In the genomic region with DNA sequence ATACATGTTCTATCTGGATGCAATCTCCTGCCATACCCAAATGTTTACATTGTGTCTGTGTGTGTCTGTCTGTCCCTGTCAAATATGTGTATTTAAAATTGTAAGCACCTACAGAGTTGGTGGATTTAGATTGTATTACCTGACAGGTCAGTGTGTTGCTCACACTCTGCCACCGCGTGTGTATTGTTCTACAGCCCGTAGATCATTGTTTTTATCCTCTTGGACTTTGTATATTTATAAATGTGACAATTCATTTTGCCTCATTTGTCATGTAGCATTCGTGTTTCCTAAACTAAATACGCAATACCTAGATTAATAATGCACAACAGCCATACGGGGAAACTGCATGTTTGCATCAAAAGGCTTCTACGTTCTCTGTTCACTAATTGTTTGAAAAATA, we compare ENCODE assay signal across 8 cellular contexts. TPM values are rescaled to one million over a fixed set of nuclear protein-coding genes. Genes with fewer than 3 reads are reported as not detected.
A peak's percentile ranks its signal among the peaks of the same experiment; 100 is the strongest.
DNase-seq lines count a peak whose midpoint lies in the region; ATAC-seq and TF ChIP-seq lines count a peak whose summit lies in the region.

No MANE protein-coding gene starts in this region.

- H4K20me1 ChIP-seq in GM23248 (ENCODE audit: insufficient read depth) (no peaks in the 10 kb centered on the region), smooth muscle cell (ENCODE audit: low read depth) (no peaks in the 10 kb centered on the region)

- H2AFZ ChIP-seq in GM23248 (peak overlapping the region; percentile 95), smooth muscle cell (ENCODE audit: low read depth) (peak overlapping the region; percentile 99)

- H3K4me1 Mint-ChIP-seq in T-helper 2 cell treated with Interferon-gamma antibody and Interleukin-4, amounts not matched to agents 5 μg/mL and 100 μg/mL, for 36 hours (ENCODE audit: low read depth): peaks cover 13% of the 10 kb centered on the region

- peak overlapping the region; percentile 96 for H3K27ac Mint-ChIP-seq in T-helper 2 cell treated with Interferon-gamma antibody and Interleukin-4, amounts not matched to agents 5 μg/mL and 100 μg/mL, for 36 hours

- H3F3A ChIP-seq in GM23248 (ENCODE audit: insufficient read depth): no peaks in the 10 kb centered on the region
- H3F3A ChIP-seq in smooth muscle cell (ENCODE audit: low read depth): no peaks in the 10 kb centered on the region

- H3K4me3 Mint-ChIP-seq in T-helper 2 cell treated with Interferon-gamma antibody and Interleukin-4, amounts not matched to agents 5 μg/mL and 100 μg/mL, for 36 hours: peak overlapping the region; percentile 96

- ATAC-seq in right cardiac atrium (no peak), HG02870 (IDR thresholded peaks at IDR 0.05; ENCODE audit: unreplicated experiment) (no peak)

- no peaks in the 10 kb centered on the region for H3K36me3 Mint-ChIP-seq in T-helper 2 cell treated with Interferon-gamma antibody and Interleukin-4, amounts not matched to agents 5 μg/mL and 100 μg/mL, for 36 hours (ENCODE audit: low read depth)

- no peak for DNase-seq in GM23248
- no peak for DNase-seq in T-helper 2 cell treated with Interferon-gamma antibody and Interleukin-4, amounts not matched to agents 5 μg/mL and 100 μg/mL, for 36 hours (ENCODE audit: low spot score)
- no peak for DNase-seq in right cardiac atrium
- DNase-seq in smooth muscle cell (lab: John Stamatoyannopoulos, UW; ENCODE audit: unreplicated experiment): no peak
- DNase-seq in 8988T: no peak
- DNase-seq in NCI-H774 (lab: John Stamatoyannopoulos, UW): no peak
- DNase-seq in AG08395 (ENCODE audit: low spot score): no peak

- WGBS in GM23248 (ENCODE audit: low coverage in 1 of 2, low lambda C conversion rate in 2 of 2, missing lambda C conversion rate in 2 of 2), 2 experiments: 1 to 2% methylated on average over 7 of the region's 7 CpGs
- 14% methylated on average over 7 of the region's 7 CpGs for WGBS in right cardiac atrium
- 26% methylated on average over 7 of the region's 7 CpGs for WGBS in smooth muscle cell (ENCODE audit: low lambda C conversion rate)

- no peaks in the 10 kb centered on the region for H3K27me3 Mint-ChIP-seq in T-helper 2 cell treated with Interferon-gamma antibody and Interleukin-4, amounts not matched to agents 5 μg/mL and 100 μg/mL, for 36 hours (ENCODE audit: low read depth)

- H3K9me3 Mint-ChIP-seq in T-helper 2 cell treated with Interferon-gamma antibody and Interleukin-4, amounts not matched to agents 5 μg/mL and 100 μg/mL, for 36 hours: no peaks in the 10 kb centered on the region

- no peaks in the 10 kb centered on the region for H3K9me2 ChIP-seq in GM23248 (ENCODE audit: insufficient read depth)

- H3K4me3 ChIP-seq in GM23248: peak overlapping the region; percentile 97
- H3K4me3 ChIP-seq in right cardiac atrium (ENCODE audit: low read length): peak overlapping the region; percentile 87
- H3K4me3 ChIP-seq in smooth muscle cell: peak overlapping the region; percentile 61

- no peaks in the 10 kb centered on the region for H3K27me3 ChIP-seq in GM23248 (replicated peaks; ENCODE audit: insufficient read depth)
- no peaks in the 10 kb centered on the region for H3K27me3 ChIP-seq in right cardiac atrium (ENCODE audit: control insufficient read depth, insufficient read depth)
- no peaks in the 10 kb centered on the region for H3K27me3 ChIP-seq in smooth muscle cell (ENCODE audit: low read depth)

- in situ Hi-C loops in GM23248 (cut with MboI): no loop called here

- H3K79me2 ChIP-seq in GM23248 (ENCODE audit: insufficient read depth) (peaks cover 12% of the 10 kb centered on the region), smooth muscle cell (ENCODE audit: low read depth) (no peaks in the 10 kb centered on the region)

- no peaks in the 10 kb centered on the region for H3K36me3 ChIP-seq in GM23248 (ENCODE audit: low read depth)
- no peaks in the 10 kb centered on the region for H3K36me3 ChIP-seq in smooth muscle cell (ENCODE audit: low read depth)

- TF ChIP-seq CTCF in smooth muscle cell (IDR thresholded peaks at IDR 0.05; ENCODE audit: borderline replicate concordance, insufficient read depth, poor library complexity, severe bottlenecking): no peak

- peaks cover 9% of the 10 kb centered on the region for H3K4me1 ChIP-seq in GM23248 (ENCODE audit: insufficient read depth)
- peaks cover 4% of the 10 kb centered on the region for H3K4me1 ChIP-seq in right cardiac atrium (ENCODE audit: control insufficient read depth, insufficient read depth, low read length)
- peaks cover 4% of the 10 kb centered on the region for H3K4me1 ChIP-seq in smooth muscle cell (ENCODE audit: low read depth)

- H3K9me3 ChIP-seq in GM23248 (ENCODE audit: low read depth) (no peaks in the 10 kb centered on the region), right cardiac atrium (ENCODE audit: control insufficient read depth, low read length) (no peaks in the 10 kb centered on the region), smooth muscle cell (replicated peaks; ENCODE audit: low read depth) (no peaks in the 10 kb centered on the region)

- peak overlapping the region; percentile 90 for H3K9ac ChIP-seq in GM23248
- H3K9ac ChIP-seq in smooth muscle cell (ENCODE audit: low read depth): peak overlapping the region; percentile 30

- H3K4me2 ChIP-seq in GM23248 (ENCODE audit: unreplicated experiment) (peak overlapping the region; percentile 93), smooth muscle cell (peak overlapping the region; percentile 86)

- H3K27ac ChIP-seq in GM23248: peak overlapping the region; percentile 66
- no peak overlapping the region for H3K27ac ChIP-seq in right cardiac atrium (ENCODE audit: low read length)
- H3K27ac ChIP-seq in smooth muscle cell (ENCODE audit: low read depth): peak overlapping the region; percentile 27

- intact Hi-C loops in right cardiac atrium (cut with DNase I): loop anchor here in 2 of 4 donors (5.0 kb wide), 1 partner anchor 160 kb away; the partner anchor contains the start of gene RWDD3 (in 2 of the 2)

RNA-seq across cellular contexts. Expression of gene ALG14, which starts 0.6 kb away (rescaled TPM):
- total RNA-seq in GM23248 (2014; rRNA removed; shearing (Covaris generic)): 1.8 and 13.0 TPM in 2 replicates
- 12.1 and 13.5 TPM in 2 replicates for polyA plus RNA-seq in GM23248 (2016; fragmentation: Nextera tagmentation; extraction: Ambion mirVana)
- 1 to 10 TPM; 3.4 to 7.4 (median 3.7) TPM for total RNA-seq in right cardiac atrium
- 0.97 TPM for polyA plus RNA-seq in right cardiac atrium
- 1.4 and 2.4 TPM in 2 replicates for total RNA-seq in smooth muscle cell
- polyA plus RNA-seq in smooth muscle cell: 5.5 and 6.9 TPM in 2 replicates

RNA-seq across cellular contexts. Expression of gene TLCD4, which starts 45.0 kb away (rescaled TPM):
- total RNA-seq in GM23248 (2014; rRNA removed; shearing (Covaris generic)): not detected in 2 replicates
- polyA plus RNA-seq in GM23248 (2016; fragmentation: Nextera tagmentation; extraction: Ambion mirVana) (0.08 TPM in 1 of 2 replicates, not detected in the other), right cardiac atrium (18.2 TPM), smooth muscle cell (0.62 and 2.8 TPM in 2 replicates)
- total RNA-seq in right cardiac atrium (10 to 100 TPM; 70.0 to 91.6 (median 77.6) TPM), smooth muscle cell (2.8 and 2.9 TPM in 2 replicates)

Comparison
In these comparisons a context has a peak if more than half of its experiments do, and no peak if none do; other contexts are left out.
1. RNA of gene TLCD4, which starts 45.0 kb away (total RNA-seq): 70.0 to 91.6 TPM in right cardiac atrium; 2.8 to 2.9 TPM in smooth muscle cell and not detected in GM23248; every median in the first group is over 10 times any median in the second.
2. Peak in every context shown above with its lines, with median percentiles within 50 percentile points of each other: H3K4me3 ChIP-seq.